In genomic region chr9:34139477-34140146, GRCh38 we compare ENCODE assay signal across 1 cellular context.
TF ChIP-seq lines count a peak whose summit lies in the region.

No MANE protein-coding gene starts in this region.

TF ChIP-seq in HEK293, 187 proteins besides CTCF, POLR2A, EP300 and RAD21 (continued from another document and continues in another):
- TF ChIP-seq ZSCAN18 (tag by site-specific recombination; IDR thresholded peaks at IDR 0.05) (no peak), ZNF449 (tag by site-specific recombination; IDR thresholded peaks at IDR 0.05) (peak; percentile 19; the same call in 1 of the 2 replicates), ZBTB49 (tag by site-specific recombination; IDR thresholded peaks at IDR 0.05; ENCODE audit: low read depth) (no peak), ZNF596 (tag by site-specific recombination; IDR thresholded peaks at IDR 0.05) (no peak), PRDM10 (tag by site-specific recombination; IDR thresholded peaks at IDR 0.05) (0 out of 2 replicates have a peak, but pooled peaks have one; percentile 9), BCL11B (tag by site-specific recombination; IDR thresholded peaks at IDR 0.05; ENCODE audit: low read depth) (no peak), ZNF837 (tag by site-specific recombination; IDR thresholded peaks at IDR 0.05) (no peak), ZNF571 (tag by site-specific recombination; IDR thresholded peaks at IDR 0.05) (no peak), ZNF148 (tag by site-specific recombination; IDR thresholded peaks at IDR 0.05; ENCODE audit: borderline replicate concordance) (no peak), ZBTB1 (tag by site-specific recombination; IDR thresholded peaks at IDR 0.05) (no peak), ZNF37A (tag by site-specific recombination; IDR thresholded peaks at IDR 0.05) (no peak), HOXA7 (CRISPR knock-in tag; IDR thresholded peaks at IDR 0.05; ENCODE audit: borderline replicate concordance) (no peak), ZNF777 (tag by site-specific recombination; IDR thresholded peaks at IDR 0.05; ENCODE audit: borderline replicate concordance) (no peak), ZBTB20 (tag by site-specific recombination; IDR thresholded peaks at IDR 0.05) (0 out of 2 replicates have a peak, but pooled peaks have one; percentile 12), ZNF555 (tag by site-specific recombination; conservative IDR thresholded peaks at IDR 0.05) (no peak), ZBTB7A (tag by site-specific recombination; IDR thresholded peaks at IDR 0.05; ENCODE audit: low read depth) (no peak), ZNF514 (tag by site-specific recombination; IDR thresholded peaks at IDR 0.05) (no peak), ZBTB11 (tag by site-specific recombination; conservative IDR thresholded peaks at IDR 0.05; ENCODE audit: low read depth) (no peak), ZNF324 (tag by site-specific recombination; IDR thresholded peaks at IDR 0.05) (no peak), ZNF292 (tag by site-specific recombination; IDR thresholded peaks at IDR 0.05; ENCODE audit: borderline replicate concordance, low read depth) (no peak), SCRT1 (tag by site-specific recombination; IDR thresholded peaks at IDR 0.05; ENCODE audit: borderline replicate concordance) (no peak), WT1 (tag by site-specific recombination; IDR thresholded peaks at IDR 0.05) (no peak), ZNF426 (tag by site-specific recombination; IDR thresholded peaks at IDR 0.05) (no peak), ZSCAN30 (tag by site-specific recombination; IDR thresholded peaks at IDR 0.05) (peak; percentile 73; the same call in 1 of the 2 replicates), ZNF350 (tag by site-specific recombination; IDR thresholded peaks at IDR 0.05) (no peak), ZNF518A (tag by site-specific recombination; conservative IDR thresholded peaks at IDR 0.05; ENCODE audit: low read depth) (no peak), ZNF660 (tag by site-specific recombination; IDR thresholded peaks at IDR 0.05) (0 out of 2 replicates have a peak, but pooled peaks have one; percentile 32), ZBTB26 (tag by site-specific recombination; optimal IDR thresholded peaks at IDR 0.05) (no peak), INSM2 (tag by site-specific recombination; IDR thresholded peaks at IDR 0.05) (no peak), ZNF701 (tag by site-specific recombination; IDR thresholded peaks at IDR 0.05) (no peak), ZNF548 (tag by site-specific recombination; IDR thresholded peaks at IDR 0.05) (no peak)
